Comparison of ENCODE assay signal across 9 cellular contexts in genomic region chr5:68272289-68272688, GRCh38. TPM values are rescaled to one million over a fixed set of nuclear protein-coding genes. Genes with fewer than 3 reads are reported as not detected.
DNase-seq lines count a peak whose midpoint lies in the region; ATAC-seq, FAIRE-seq and TF ChIP-seq lines count a peak whose summit lies in the region.
"Had no signal": no experiment of that assay in that cellular context is flagged by ENCODE, and none has a peak within 500 bp of the region (broad histone marks: within the 10 kb centered on the region; RNA-seq: fewer than 3 reads in every experiment).

No MANE protein-coding gene starts in this region.

- H3K27ac Mint-ChIP-seq in activated naive CD4-positive, alpha-beta T cell treated with anti-CD3 and anti-CD28 coated beads, Interleukin-2, amount 10 ng/mL, durations not matched to agents 7 days and 5 days: peak overlapping the region; percentile 0
- H3K27ac Mint-ChIP-seq in activated naive CD4-positive, alpha-beta T cell treated with anti-CD3 and anti-CD28 coated beads, Interleukin-2, amount 50 U/mL, for 72 hours: no peak overlapping the region

- CTCF ChIA-PET in activated naive CD4-positive, alpha-beta T cell treated with anti-CD3 and anti-CD28 coated beads, Interleukin-2, amount 10 ng/mL, durations not matched to agents 7 days and 5 days (lab: Charles Lee): interaction anchor here (0.7 to 3.3 kb wide), 13 partner anchors 8 to 1037 kb away, joined by 3 to 11 read pairs (median 4); partner anchors contain the start of gene PIK3R1

- WGBS in transverse colon (ENCODE audit: low coverage in 1 of 2), 2 donors: 77 to 87% methylated on average over 2 of the region's 2 CpGs

- peak overlapping the region in 3 of 4 donors; percentile 60 to 73 (median 68) for H3K27ac ChIP-seq in transverse colon

- peaks cover 86% of the 10 kb centered on the region for H3K4me1 Mint-ChIP-seq in activated naive CD4-positive, alpha-beta T cell treated with anti-CD3 and anti-CD28 coated beads, Interleukin-2, amount 10 ng/mL, durations not matched to agents 7 days and 5 days

- no peaks in the 10 kb centered on the region for H3K27me3 ChIP-seq in transverse colon

- H3K4me3 Mint-ChIP-seq in activated naive CD4-positive, alpha-beta T cell treated with anti-CD3 and anti-CD28 coated beads, Interleukin-2, amount 10 ng/mL, durations not matched to agents 7 days and 5 days: no peak overlapping the region

- peaks cover 0 to 17% (median 7%) of the 10 kb centered on the region in 4 donors for H3K36me3 ChIP-seq in transverse colon

- no peak for TF ChIP-seq EP300 in transverse colon (IDR thresholded peaks at IDR 0.05; ENCODE audit: low read depth)

- H3K9me3 Mint-ChIP-seq in activated naive CD4-positive, alpha-beta T cell treated with anti-CD3 and anti-CD28 coated beads, Interleukin-2, amount 10 ng/mL, durations not matched to agents 7 days and 5 days: no peaks in the 10 kb centered on the region
- no peaks in the 10 kb centered on the region for H3K9me3 Mint-ChIP-seq in activated naive CD4-positive, alpha-beta T cell treated with anti-CD3 and anti-CD28 coated beads, Interleukin-2, amount 50 U/mL, for 72 hours

- DNase-seq in activated naive CD4-positive, alpha-beta T cell treated with anti-CD3 and anti-CD28 coated beads, Interleukin-2, amount 10 ng/mL, durations not matched to agents 7 days and 5 days: no peak
- no peak for DNase-seq in activated naive CD4-positive, alpha-beta T cell treated with anti-CD3 and anti-CD28 coated beads, Interleukin-2, amount 50 U/mL, for 72 hours (ENCODE audit: low spot score in 2 of 2)
- DNase-seq in RCC 7860 (ENCODE audit: low spot score): no peak
- DNase-seq in fibroblast of mammary gland (ENCODE audit: low read depth): no peak
- no peak for DNase-seq in transverse colon
- no peak for DNase-seq in anterior cingulate cortex (lab: John Stamatoyannopoulos, UW)
- DNase-seq in NCI-H1048 (lab: John Stamatoyannopoulos, UW): no peak
- no peak for DNase-seq in head of caudate nucleus
- DNase-seq: NCI-H2081 had no signal

- TF ChIP-seq POLR2A in transverse colon (IDR thresholded peaks at IDR 0.05): no peak

- intact Hi-C loops in transverse colon (cut with DNase I; ENCODE audit: low total_unique reads) (no loop called here), head of caudate nucleus (cut with DNase I) (no loop called here)

- no peak for ATAC-seq in activated naive CD4-positive, alpha-beta T cell treated with anti-CD3 and anti-CD28 coated beads, Interleukin-2, amount 50 U/mL, for 72 hours

- no peaks in the 10 kb centered on the region for H3K9me3 ChIP-seq in transverse colon

- FAIRE-seq in RCC 7860 (lab: Jason Lieb, UNC): peak; percentile 31

- H3K4me3 ChIP-seq in fibroblast of mammary gland (ENCODE audit: control insufficient read depth, low read depth, low read length) (no peak overlapping the region), transverse colon (no peak overlapping the region)

- no peaks in the 10 kb centered on the region for H3K27me3 Mint-ChIP-seq in activated naive CD4-positive, alpha-beta T cell treated with anti-CD3 and anti-CD28 coated beads, Interleukin-2, amount 10 ng/mL, durations not matched to agents 7 days and 5 days

- TF ChIP-seq CTCF in fibroblast of mammary gland (conservative IDR thresholded peaks at IDR 0.05; ENCODE audit: control insufficient read depth, insufficient read depth, low read depth, low read length): peak; percentile 32
- TF ChIP-seq CTCF in transverse colon (IDR thresholded peaks at IDR 0.05): peak; percentile 31 to 49 (median 34)

- H3K4me1 ChIP-seq in transverse colon: peaks cover 29 to 63% (median 52%) of the 10 kb centered on the region in 4 donors

- in situ Hi-C loops in transverse colon (cut with MboI; ENCODE audit: low pct_ligation_motif_present in 1 of 4, low pct_unique_long_range_greater_than_20kb in 1 of 4, low sequenced_read_pairs in 3 of 4): loop anchor here in 1 of 4 donors (25.0 kb wide), 1 partner anchor 1035 kb away; no protein-coding TSS in a partner anchor

- H3K36me3 Mint-ChIP-seq in activated naive CD4-positive, alpha-beta T cell treated with anti-CD3 and anti-CD28 coated beads, Interleukin-2, amount 10 ng/mL, durations not matched to agents 7 days and 5 days: peaks cover 36% of the 10 kb centered on the region
- peaks cover 9 to 26% of the 10 kb centered on the region in 2 donors for H3K36me3 Mint-ChIP-seq in activated naive CD4-positive, alpha-beta T cell treated with anti-CD3 and anti-CD28 coated beads, Interleukin-2, amount 50 U/mL, for 72 hours

RNA-seq across cellular contexts. Expression of gene PIK3R1, which starts 56.7 kb away (rescaled TPM):
- total RNA-seq in activated naive CD4-positive, alpha-beta T cell treated with anti-CD3 and anti-CD28 coated beads, Interleukin-2, amount 50 U/mL, for 72 hours: 10 to 100 TPM; 24.7 to 54.8 TPM
- total RNA-seq in transverse colon: 100 to 1,000 TPM in 1 of 4 donors, 10 to 100 TPM in 3; 44.9 to 222 (median 81.6) TPM
